In genomic region chr5:14908195-14908594, GRCh38 we compare ENCODE assay signal across 20 cellular contexts. TPM values are rescaled to one million over a fixed set of nuclear protein-coding genes. Genes with fewer than 3 reads are reported as not detected.
DNase-seq lines count a peak whose midpoint lies in the region; ATAC-seq and TF ChIP-seq lines count a peak whose summit lies in the region.
"Had no signal": no experiment of that assay in that cellular context is flagged by ENCODE, and none has a peak within 500 bp of the region (broad histone marks: within the 10 kb centered on the region; RNA-seq: fewer than 3 reads in every experiment).

No MANE protein-coding gene starts in this region.

- H3K9me1 ChIP-seq in IMR-90 (ENCODE audit: insufficient read depth, low read length) = no peaks in the 10 kb centered on the region; the same call in 1 of the 2 replicates

- no peaks in the 10 kb centered on the region for H3K36me3 ChIP-seq in IMR-90 (ENCODE audit: control insufficient read depth, insufficient read depth, low read length)
- H3K36me3 ChIP-seq: ovary, sigmoid colon had no signal

- CTCF ChIA-PET in IMR-90 (lab: Yijun Ruan, JAX) = no interaction called here

- no peak overlapping the region for H3K27ac ChIP-seq in IMR-90 (ENCODE audit: insufficient read depth, low read length)
- H3K27ac ChIP-seq: ovary, sigmoid colon had no signal

- intact Hi-C loops in IMR-90 (cut with micrococcal nuclease) (no loop called here), left cardiac atrium (cut with DNase I) (no loop called here)

- H3K23ac ChIP-seq in IMR-90 (ENCODE audit: low read depth, low read length) = no peak overlapping the region

- in situ Hi-C loops in IMR-90 (cut with MboI; ENCODE audit: low sequenced_read_pairs) = no loop called here

- H4K8ac ChIP-seq in IMR-90 (ENCODE audit: low read depth in 2 of 2, low read length in 2 of 2) = no peak overlapping the region

- H3K9ac ChIP-seq in IMR-90 (ENCODE audit: low read depth, low read length) = no peak overlapping the region

- no peaks in the 10 kb centered on the region for H3K4me1 ChIP-seq in IMR-90 (ENCODE audit: control insufficient read depth, insufficient read depth, low read length)
- H3K4me1 ChIP-seq: sigmoid colon had no signal

- no peak overlapping the region for H4K91ac ChIP-seq in IMR-90 (ENCODE audit: insufficient read depth, low read depth, low read length)

- H2AFZ ChIP-seq in IMR-90 (replicated peaks; ENCODE audit: low read length, poor library complexity) = no peak overlapping the region

- H3K56ac ChIP-seq in IMR-90 (ENCODE audit: extremely low read depth, insufficient read depth, low read length) = no peak overlapping the region

- no peaks in the 10 kb centered on the region for H4K20me1 ChIP-seq in IMR-90 (ENCODE audit: insufficient read depth, low read length)

- no peak overlapping the region for H4K5ac ChIP-seq in IMR-90 (ENCODE audit: low read depth, low read length)

- no peak for TF ChIP-seq POLR2A in IMR-90 (IDR thresholded peaks at IDR 0.05; ENCODE audit: low read depth, low read length)

- POLR2A ChIA-PET in IMR-90 (lab: Charles Lee; ENCODE audit: unreplicated experiment) = no interaction called here

- H3K4me3 ChIP-seq in IMR-90 (ENCODE audit: insufficient read depth, low read depth, low read length) (no peak overlapping the region), cardiac fibroblast (replicated peaks in 1 of 2; ENCODE audit: low read depth in 2 of 2, low read length in 2 of 2) (no peak overlapping the region)
- H3K4me3 ChIP-seq: lung, ovary, sigmoid colon had no signal

- no peak overlapping the region for H2AK9ac ChIP-seq in IMR-90 (replicated peaks; ENCODE audit: low read depth, low read length, poor library complexity)

- ATAC-seq in IMR-90 (ENCODE audit: low read depth) (no peak), left cardiac atrium (peak; percentile 53 to 90), HG02798 (IDR thresholded peaks at IDR 0.05; ENCODE audit: poor library complexity, unreplicated experiment) (no peak)
- ATAC-seq: naive thymus-derived CD4-positive, alpha-beta T cell; stimulated activated naive B cell treated with anti-CD40 and anti-IgM and Interleukin-4, amounts not matched to agents 10 μg/mL and 1 μg/mL and 100 μg/mL, for 72 hours; T-cell had no signal

- H3K4ac ChIP-seq in IMR-90 (ENCODE audit: low read depth, low read length) = no peak overlapping the region

- DNase-seq in Daoy (ENCODE audit: low read depth) (peak; percentile 73), IMR-90 (peak; percentile 23), cardiac fibroblast (ENCODE audit: low read depth in 2 of 2) (peak; percentile 79 to 86), left cardiac atrium (no peak), medulla oblongata (ENCODE audit: extremely low spot score) (no peak), Kasumi-1 (lab: John Stamatoyannopoulos, UW) (no peak), OCI-M2 (lab: John Stamatoyannopoulos, UW; ENCODE audit: unreplicated experiment) (no peak)
- DNase-seq: activated CD4-positive, alpha-beta T cell treated with anti-CD3 and anti-CD28 coated beads, Interleukin-2, amount 10 ng/mL, durations not matched to agents 24 days and 14 days; activated naive CD8-positive, alpha-beta T cell treated with anti-CD3 and anti-CD28 coated beads, Interleukin-2, amount 10 ng/mL, durations not matched to agents 7 days and 5 days; CD4-positive, alpha-beta memory T cell; DMS79 treated with DMSO at 0.1 percent for 48 hours; naive thymus-derived CD4-positive, alpha-beta T cell; NCI-H146; NCI-H2171; ovary; sigmoid colon; stimulated activated naive B cell treated with anti-CD40 and anti-IgM and Interleukin-4, amounts not matched to agents 10 μg/mL and 1 μg/mL and 100 μg/mL, for 72 hours; T-cell had no signal

- 43% methylated on average over 1 of the region's 6 CpGs; no CpG with 5 or more reads in 1 of the 2 experiments for WGBS in IMR-90 (ENCODE audit: extremely low coverage in 2 of 2, insufficient read length in 1 of 2), 2 experiments

- H2BK20ac ChIP-seq in IMR-90 (ENCODE audit: low read depth, low read length) = no peak overlapping the region

- no peak for TF ChIP-seq RAD21 in IMR-90 (IDR thresholded peaks at IDR 0.05; ENCODE audit: low read length)

- H3K9me3 ChIP-seq in IMR-90 (ENCODE audit: control insufficient read depth, insufficient read depth, low read length) = no peaks in the 10 kb centered on the region
- H3K9me3 ChIP-seq: ovary, sigmoid colon had no signal

- no peak overlapping the region for H3K4me2 ChIP-seq in IMR-90 (ENCODE audit: low read depth, low read length)

- H3K79me1 ChIP-seq in IMR-90 (ENCODE audit: low read depth in 1 of 2, low read length in 2 of 2) = no peaks in the 10 kb centered on the region

- H2AK5ac ChIP-seq in IMR-90 (ENCODE audit: low read depth, low read length) = no peak overlapping the region

- no peaks in the 10 kb centered on the region; the same call in 1 of the 2 replicates for H3K27me3 ChIP-seq in IMR-90 (ENCODE audit: control insufficient read depth, insufficient read depth, low read length)
- H3K27me3 ChIP-seq: ovary, sigmoid colon had no signal

- H2BK120ac ChIP-seq in IMR-90 (ENCODE audit: low read depth, low read length) = no peak overlapping the region

- TF ChIP-seq CTCF in IMR-90 (conservative IDR thresholded peaks at IDR 0.05; ENCODE audit: low read depth, low read length) (no peak), cardiac fibroblast (IDR thresholded peaks at IDR 0.05; ENCODE audit: low read depth, low read length) (no peak)

- H3K14ac ChIP-seq in IMR-90 (replicated peaks; ENCODE audit: low read depth, low read length) = no peak overlapping the region

- BruUV-seq in IMR-90 (replicated peaks; lab: Mats Ljungman, UMichigan) = no TSS peak

- no peak overlapping the region for H2BK5ac ChIP-seq in IMR-90 (ENCODE audit: low read depth, low read length, poor library complexity, severe bottlenecking)

- dilution Hi-C loops in IMR-90 (cut with HindIII; ENCODE audit: low sequenced_read_pairs, unreplicated experiment) = no loop called here

- no peak overlapping the region for H3K18ac ChIP-seq in IMR-90 (ENCODE audit: low read depth, low read length)

- no peak overlapping the region for H2BK15ac ChIP-seq in IMR-90 (ENCODE audit: low read depth, low read length)

TF ChIP-seq in IMR-90, 13 proteins besides CTCF, POLR2A, EP300 and RAD21:
- TF ChIP-seq MXI1 (IDR thresholded peaks at IDR 0.05; ENCODE audit: borderline replicate concordance, low read depth, low read length) (no peak), RFX5 (IDR thresholded peaks at IDR 0.05; ENCODE audit: low read depth, low read length) (no peak), CEBPB (IDR thresholded peaks at IDR 0.05; ENCODE audit: low read depth, low read length) (no peak), ELK1 (IDR thresholded peaks at IDR 0.05; ENCODE audit: borderline replicate concordance, low read depth, low read length) (no peak), MAFK (IDR thresholded peaks at IDR 0.05; ENCODE audit: low read depth, low read length) (no peak), BHLHE40 (IDR thresholded peaks at IDR 0.05; ENCODE audit: low read depth, low read length) (no peak), RCOR1 (IDR thresholded peaks at IDR 0.05; ENCODE audit: insufficient replicate concordance, low read length) (no peak), CHD1 (IDR thresholded peaks at IDR 0.05; ENCODE audit: low read depth, low read length) (no peak), FOS (IDR thresholded peaks at IDR 0.05; ENCODE audit: low read depth, low read length) (no peak), MAZ (IDR thresholded peaks at IDR 0.05; ENCODE audit: borderline replicate concordance, low read depth, low read length) (no peak), USF2 (IDR thresholded peaks at IDR 0.05; ENCODE audit: low read depth, low read length) (no peak), NFE2L2 (IDR thresholded peaks at IDR 0.05; ENCODE audit: low read depth, low read length) (no peak), SMC3 (IDR thresholded peaks at IDR 0.05; ENCODE audit: low read depth, low read length) (no peak)

RNA-seq across cellular contexts. Expression of gene ANKH, which starts 36.6 kb away (rescaled TPM):
- 14.4 and 27.2 TPM in 2 replicates for total RNA-seq in Daoy (2014; rRNA removed; shearing (Covaris generic))
- 5.2 and 5.6 TPM in 2 replicates for total RNA-seq in IMR-90 (2012; rRNA removed)
- 15.4 and 17.2 TPM in 2 replicates for polyA plus RNA-seq in IMR-90 (2012; rRNA removed)
- 11.0 and 13.8 TPM in 2 replicates for polyA plus RNA-seq in IMR-90 (2012; cell fraction: cytosol; rRNA removed)
- 8.9 TPM in 2 replicates for polyA plus RNA-seq in IMR-90 (2012; cell fraction: nucleus; rRNA removed; ENCODE audit: low replicate concordance)
- total RNA-seq in left cardiac atrium = 100 to 1,000 TPM; 113 to 138 TPM

Comparison
In these comparisons a context has a peak if more than half of its experiments do, and no peak if none do; other contexts are left out.
1. DNase-seq: peak in Daoy (single experiment), IMR-90 (single experiment) and cardiac fibroblast (2 of 2); none in left cardiac atrium (single experiment), medulla oblongata (single experiment), Kasumi-1 (0 of 2) and OCI-M2 (single experiment).
2. ATAC-seq: peak in left cardiac atrium (2 of 2); none in IMR-90 (single experiment) and HG02798 (single experiment).